ENCODE assay signal across 23 cellular contexts in genomic region chr4:4820264-4820663, GRCh38. TPM values are rescaled to one million over a fixed set of nuclear protein-coding genes. Genes with fewer than 3 reads are reported as not detected.
DNase-seq lines count a peak whose midpoint lies in the region; ATAC-seq and TF ChIP-seq lines count a peak whose summit lies in the region.
"Had no signal": no experiment of that assay in that cellular context is flagged by ENCODE, and none has a peak within 500 bp of the region (broad histone marks: within the 10 kb centered on the region; RNA-seq: fewer than 3 reads in every experiment).

No MANE protein-coding gene starts in this region.

- no peak overlapping the region for H2AK5ac ChIP-seq in neuronal stem cell (ENCODE audit: low read depth, low read length)

- no peak overlapping the region for H2BK120ac ChIP-seq in neuronal stem cell (ENCODE audit: low read depth, low read length)

- H3K23ac ChIP-seq in neuronal stem cell (ENCODE audit: low read depth, low read length, poor library complexity), result no peak overlapping the region

- no TSS peak for BruUV-seq in mammary epithelial cell (replicated peaks; lab: Mats Ljungman, UMichigan)

- no peak overlapping the region for H2BK12ac ChIP-seq in neuronal stem cell (ENCODE audit: low read length)

- peaks cover 6% of the 10 kb centered on the region for H3K9me3 ChIP-seq in adipocyte (ENCODE audit: control insufficient read depth, low read length)
- H3K9me3 ChIP-seq in neuronal stem cell (replicated peaks in 1 of 2; ENCODE audit: control insufficient read depth in 2 of 2, insufficient read depth in 1 of 2, low read depth in 1 of 2, low read length in 2 of 2), result peaks cover 3 to 4% of the 10 kb centered on the region in 2 donors
- peaks cover 9% of the 10 kb centered on the region for H3K9me3 ChIP-seq in mammary epithelial cell (replicated peaks; ENCODE audit: insufficient read depth, low read length)
- no peaks in the 10 kb centered on the region for H3K9me3 ChIP-seq in right cardiac atrium (ENCODE audit: control insufficient read depth, low read length)
- H3K9me3 ChIP-seq: upper lobe of right lung had no signal

- peaks cover 14 to 15% of the 10 kb centered on the region in 2 donors for H3K27me3 Mint-ChIP-seq in natural killer cell treated with Interleukin-12 subunit alpha and Interleukin-12 subunit beta and Interleukin-15 and Interleukin-18, amount 100 ng/mL, for 72 hours
- H3K27me3 Mint-ChIP-seq: activated CD4-positive, alpha-beta memory T cell treated with anti-CD3 and anti-CD28 coated beads for 36 hours had no signal

- no peak overlapping the region for H3K18ac ChIP-seq in neuronal stem cell (ENCODE audit: low read length)

- H3K36me3 Mint-ChIP-seq in natural killer cell treated with Interleukin-12 subunit alpha and Interleukin-12 subunit beta and Interleukin-15 and Interleukin-18, amount 100 ng/mL, for 72 hours, result peaks cover 16% of the 10 kb centered on the region

- CTCF ChIA-PET in mammary epithelial cell (lab: Charles Lee; ENCODE audit: low non-redundant PET), result no interaction called here

- H2BK5ac ChIP-seq in neuronal stem cell (ENCODE audit: low read length), result no peak overlapping the region

- H3K4me1 Mint-ChIP-seq in natural killer cell treated with Interleukin-12 subunit alpha and Interleukin-12 subunit beta and Interleukin-15 and Interleukin-18, amount 100 ng/mL, for 72 hours (ENCODE audit: low read depth in 2 of 2), result no peaks in the 10 kb centered on the region

- peak in 12 of 14 donors; percentile 3 to 83 (median 59) for DNase-seq in C1 segment of cervical spinal cord (lab: John Stamatoyannopoulos, UW)
- DNase-seq in adipocyte (ENCODE audit: low read depth), result peak; percentile 24
- DNase-seq in globus pallidus (ENCODE audit: low spot score), result peak; percentile 89
- no peak for DNase-seq in neuronal stem cell (ENCODE audit: low spot score)
- DNase-seq in mammary epithelial cell, result no peak
- DNase-seq in right cardiac atrium, result no peak
- no peak for DNase-seq in natural killer cell treated with Interleukin-12 subunit alpha and Interleukin-12 subunit beta and Interleukin-15 and Interleukin-18, amount 100 ng/mL, for 72 hours (ENCODE audit: low spot score)
- DNase-seq: ACHN; activated CD4-positive, alpha-beta memory T cell treated with anti-CD3 and anti-CD28 coated beads for 36 hours; activated naive CD4-positive, alpha-beta T cell treated with anti-CD3 and anti-CD28 coated beads, Interleukin-2, amount 50 U/mL, for 16 hours; activated T-cell treated with anti-CD3 and anti-CD28 coated beads, Interleukin-2, amount 50 U/mL, for 4 hours; brain microvascular endothelial cell; CD4-positive, alpha-beta T cell; DMS53; glutamatergic neuron; NCI-H1436 treated with DMSO at 0.1 percent for 48 hours; NCI-H345; stimulated activated CD4-positive, alpha-beta T cell treated with anti-CD3 and anti-CD28 coated beads, Interleukin-1b, Interleukin-23, amount 100 ng/mL, for 48 hours; stimulated activated naive CD8-positive, alpha-beta T cell treated with anti-CD3 and anti-CD28 coated beads, Interleukin-15, Interleukin-2, amounts not matched to agents 100 U/mL and 50 U/mL, for 24 hours; upper lobe of right lung had no signal

- H3K36me3 ChIP-seq in adipocyte (ENCODE audit: control insufficient read depth, insufficient read depth, low read length, severe bottlenecking), result no peaks in the 10 kb centered on the region
- H3K36me3 ChIP-seq in neuronal stem cell (replicated peaks in 1 of 2; ENCODE audit: control insufficient read depth in 2 of 2, insufficient read depth in 2 of 2, low read length in 2 of 2), result no peaks in the 10 kb centered on the region
- H3K36me3 ChIP-seq in mammary epithelial cell (ENCODE audit: insufficient read depth, low read length), result no peaks in the 10 kb centered on the region
- H3K36me3 ChIP-seq: brain microvascular endothelial cell, esophagus muscularis mucosa, upper lobe of right lung had no signal

- H4K20me1 ChIP-seq in mammary epithelial cell (ENCODE audit: insufficient read depth, low read length), result no peaks in the 10 kb centered on the region

- no peak overlapping the region for H4K91ac ChIP-seq in neuronal stem cell (ENCODE audit: low read depth, low read length, poor library complexity)

- ATAC-seq in HG03342 (IDR thresholded peaks at IDR 0.05; ENCODE audit: unreplicated experiment), result no peak
- ATAC-seq in right cardiac atrium, result no peak
- ATAC-seq in natural killer cell treated with Interleukin-12 subunit alpha and Interleukin-12 subunit beta and Interleukin-15 and Interleukin-18, amount 100 ng/mL, for 72 hours, result no peak
- ATAC-seq: activated T-cell treated with anti-CD3 and anti-CD28 coated beads, Interleukin-2, amount 50 U/mL, for 4 hours; stimulated activated naive CD8-positive, alpha-beta T cell treated with anti-CD3 and anti-CD28 coated beads, Interleukin-15, Interleukin-2, amounts not matched to agents 100 U/mL and 50 U/mL, for 24 hours; upper lobe of right lung had no signal

- H3K9me3 Mint-ChIP-seq in natural killer cell treated with Interleukin-12 subunit alpha and Interleukin-12 subunit beta and Interleukin-15 and Interleukin-18, amount 100 ng/mL, for 72 hours, result peaks cover 5% of the 10 kb centered on the region

- H3K4ac ChIP-seq in neuronal stem cell (ENCODE audit: low read length), result no peak overlapping the region

- TF ChIP-seq CTCF in mammary epithelial cell (conservative IDR thresholded peaks at IDR 0.05 in 1 of 2, IDR thresholded peaks at IDR 0.05 in 1 of 2; ENCODE audit: extremely low read depth in 1 of 2, insufficient read depth in 1 of 2, low read depth in 1 of 2, low read length in 2 of 2), result no peak

- no peaks in the 10 kb centered on the region for H3K79me2 ChIP-seq in mammary epithelial cell (ENCODE audit: insufficient read depth, low read length)

- no CpG with 5 or more reads among the region's 14 CpGs for WGBS in neuronal stem cell (ENCODE audit: extremely low coverage in 2 of 2, insufficient read length in 2 of 2, insufficient replicate concordance in 1 of 2), 2 donors
- 81% methylated on average over 14 of the region's 14 CpGs for WGBS in mammary epithelial cell (ENCODE audit: low coverage, missing lambda C conversion rate)
- 61% methylated on average over 14 of the region's 14 CpGs for WGBS in right cardiac atrium

- dilution Hi-C loops in mammary epithelial cell (cut with HindIII; ENCODE audit: low sequenced_read_pairs), result no loop called here

- H3K79me1 ChIP-seq in neuronal stem cell (ENCODE audit: low read depth, low read length), result no peaks in the 10 kb centered on the region

- H3K4me1 ChIP-seq in adipocyte (ENCODE audit: control insufficient read depth, insufficient read depth, low read length), result no peaks in the 10 kb centered on the region
- peaks cover 0 to 8% of the 10 kb centered on the region in 2 donors for H3K4me1 ChIP-seq in neuronal stem cell (ENCODE audit: control insufficient read depth in 2 of 2, insufficient read depth in 1 of 2, low read depth in 1 of 2, low read length in 2 of 2)
- no peaks in the 10 kb centered on the region for H3K4me1 ChIP-seq in mammary epithelial cell (ENCODE audit: insufficient read depth, low read length)
- no peaks in the 10 kb centered on the region for H3K4me1 ChIP-seq in right cardiac atrium (ENCODE audit: control insufficient read depth, insufficient read depth, low read length)
- H3K4me1 ChIP-seq: esophagus muscularis mucosa, upper lobe of right lung had no signal

- H3K9ac ChIP-seq in adipocyte (ENCODE audit: low read length), result no peak overlapping the region
- no peak overlapping the region for H3K9ac ChIP-seq in neuronal stem cell (ENCODE audit: low read depth, low read length, poor library complexity)
- no peak overlapping the region for H3K9ac ChIP-seq in mammary epithelial cell (ENCODE audit: insufficient read depth, low read length)

- H3K4me3 ChIP-seq in adipocyte (ENCODE audit: low read length), result no peak overlapping the region
- no peak overlapping the region for H3K4me3 ChIP-seq in neuronal stem cell (ENCODE audit: low read length in 2 of 2)
- no peak overlapping the region for H3K4me3 ChIP-seq in mammary epithelial cell (replicated peaks in 1 of 3; ENCODE audit: insufficient read depth in 1 of 3, low read depth in 2 of 3, low read length in 3 of 3)
- H3K4me3 ChIP-seq in right cardiac atrium (ENCODE audit: low read length), result no peak overlapping the region
- H3K4me3 ChIP-seq: esophagus muscularis mucosa, upper lobe of right lung had no signal

- no peak overlapping the region for H3K4me3 Mint-ChIP-seq in natural killer cell treated with Interleukin-12 subunit alpha and Interleukin-12 subunit beta and Interleukin-15 and Interleukin-18, amount 100 ng/mL, for 72 hours
- H3K4me3 Mint-ChIP-seq: activated CD4-positive, alpha-beta memory T cell treated with anti-CD3 and anti-CD28 coated beads for 36 hours; activated T-cell treated with anti-CD3 and anti-CD28 coated beads, Interleukin-2, amount 50 U/mL, for 4 hours; CD4-positive, alpha-beta T cell; T-helper 1 cell treated with Interleukin-12 subunit alpha and Interleukin-12 subunit beta and Interleukin-4 antibody, amounts not matched to agents 30 μg/mL and 1 μg/mL, for 36 hours had no signal

- no peak overlapping the region for H3K14ac ChIP-seq in neuronal stem cell (ENCODE audit: low read length)

- no peak overlapping the region for H3K4me2 ChIP-seq in neuronal stem cell (ENCODE audit: insufficient read depth, low read length, poor library complexity, severe bottlenecking)
- no peak overlapping the region for H3K4me2 ChIP-seq in mammary epithelial cell (ENCODE audit: insufficient read depth, low read depth, low read length)

- no peak overlapping the region for H4K8ac ChIP-seq in neuronal stem cell (ENCODE audit: low read depth, low read length)

- peak overlapping the region; percentile 17 for H2AFZ ChIP-seq in neuronal stem cell (ENCODE audit: low read length)
- no peak overlapping the region for H2AFZ ChIP-seq in mammary epithelial cell (ENCODE audit: low read depth, low read length)

- intact Hi-C loops in mammary epithelial cell (cut with micrococcal nuclease), result no loop called here
- intact Hi-C loops in right cardiac atrium (cut with DNase I), result no loop called here

- H3K27ac ChIP-seq in neuronal stem cell (replicated peaks; ENCODE audit: low read length) (no peak overlapping the region), mammary epithelial cell (ENCODE audit: insufficient read depth, low read depth, low read length) (no peak overlapping the region), right cardiac atrium (ENCODE audit: low read length) (no peak overlapping the region)
- H3K27ac ChIP-seq: brain microvascular endothelial cell, esophagus muscularis mucosa, upper lobe of right lung had no signal

- H3K27ac Mint-ChIP-seq in natural killer cell treated with Interleukin-12 subunit alpha and Interleukin-12 subunit beta and Interleukin-15 and Interleukin-18, amount 100 ng/mL, for 72 hours, result no peak overlapping the region
- H3K27ac Mint-ChIP-seq: activated CD4-positive, alpha-beta memory T cell treated with anti-CD3 and anti-CD28 coated beads for 36 hours; CD4-positive, alpha-beta T cell; T-helper 1 cell treated with Interleukin-12 subunit alpha and Interleukin-12 subunit beta and Interleukin-4 antibody, amounts not matched to agents 30 μg/mL and 1 μg/mL, for 36 hours had no signal

- in situ Hi-C loops in mammary epithelial cell (cut with MboI; ENCODE audit: low sequenced_read_pairs in 2 of 2), result no loop called here

- H2BK15ac ChIP-seq in neuronal stem cell (ENCODE audit: low read length), result no peak overlapping the region

- H3K27me3 ChIP-seq in adipocyte (replicated peaks; ENCODE audit: control insufficient read depth, insufficient read depth, low read length) (no peaks in the 10 kb centered on the region), neuronal stem cell (ENCODE audit: control insufficient read depth in 3 of 3, insufficient read depth in 3 of 3, low read depth in 1 of 3, low read length in 3 of 3) (no peaks in the 10 kb centered on the region), mammary epithelial cell (ENCODE audit: insufficient read depth, low read length) (peaks cover 2% of the 10 kb centered on the region), right cardiac atrium (ENCODE audit: control insufficient read depth, insufficient read depth) (no peaks in the 10 kb centered on the region)
- H3K27me3 ChIP-seq: esophagus muscularis mucosa, upper lobe of right lung had no signal

RNA-seq across cellular contexts. Expression of gene MSX1, which starts 39.2 kb away (rescaled TPM):
- polyA plus RNA-seq in neuronal stem cell (2013, experiment 1 of 2), result 1.6 TPM
- polyA plus RNA-seq in neuronal stem cell (2013, experiment 2 of 2), result 1.8 TPM
- total RNA-seq in mammary epithelial cell (1 to 10 TPM in 1 of 2 donors, under 1 TPM in 1; 0.67 to 2.6 TPM), right cardiac atrium (1 to 10 TPM; 1.8 to 2.8 (median 2.1) TPM)
- polyA plus RNA-seq in mammary epithelial cell (0.17 TPM), right cardiac atrium (3.6 TPM)
- not detected for polyA minus RNA-seq in mammary epithelial cell
- under 1 TPM in 1 of 2 donors, not detected in 1; 0.24 TPM for total RNA-seq in natural killer cell treated with Interleukin-12 subunit alpha and Interleukin-12 subunit beta and Interleukin-15 and Interleukin-18, amount 100 ng/mL, for 72 hours
- total RNA-seq: CD4-positive, alpha-beta T cell had no signal

Comparison
In these comparisons a context has a peak if more than half of its experiments do, and no peak if none do; other contexts are left out.
1. DNase-seq: peak in C1 segment of cervical spinal cord (12 of 14), adipocyte (single experiment) and globus pallidus (single experiment); none in neuronal stem cell (single experiment), mammary epithelial cell (single experiment), right cardiac atrium (0 of 3) and natural killer cell treated with Interleukin-12 subunit alpha and Interleukin-12 subunit beta and Interleukin-15 and Interleukin-18, amount 100 ng/mL, for 72 hours (single experiment).